ENCODE assay signal across 8 cellular contexts in the genomic region with DNA sequence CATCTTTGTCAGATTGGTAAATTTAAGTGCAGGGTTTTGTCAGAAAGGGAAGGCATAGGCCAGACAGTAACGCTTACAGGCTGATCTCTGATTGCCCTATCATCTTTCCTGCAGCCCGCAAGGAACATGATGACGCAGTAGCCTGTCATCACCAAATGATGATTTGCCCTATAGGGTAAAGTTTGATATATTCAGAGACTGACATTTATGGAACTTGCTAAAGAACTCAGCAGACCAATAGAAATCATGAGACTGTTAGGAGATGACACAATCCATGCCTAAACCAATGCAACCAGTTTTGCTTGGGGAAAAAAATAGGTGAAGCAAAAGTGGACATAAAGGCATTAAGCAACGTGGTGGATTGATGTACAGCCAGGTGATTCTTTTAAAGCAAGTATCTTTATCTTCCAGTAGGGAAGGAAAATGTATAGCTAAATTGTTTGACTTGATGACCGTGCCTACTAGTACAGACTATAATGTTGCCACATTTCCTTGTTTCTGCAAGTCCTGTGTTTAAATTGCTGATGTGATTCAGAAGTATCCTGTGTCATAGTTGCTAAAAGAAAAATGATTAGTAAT. TPM values are rescaled to one million over a fixed set of nuclear protein-coding genes. Genes with fewer than 3 reads are reported as not detected.
DNase-seq lines count a peak whose midpoint lies in the region; ATAC-seq and TF ChIP-seq lines count a peak whose summit lies in the region.

No MANE protein-coding gene starts in this region.

- no peaks in the 10 kb centered on the region for H3K9me3 Mint-ChIP-seq in activated T-cell treated with anti-CD3 and anti-CD28 coated beads, Interleukin-2, amount 50 U/mL, for 24 hours

- H3K27me3 ChIP-seq in SU-DHL-6 (ENCODE audit: low read length): no peaks in the 10 kb centered on the region
- H3K27me3 ChIP-seq in esophagus squamous epithelium: no peaks in the 10 kb centered on the region

- no peak for TF ChIP-seq POLR2A in esophagus squamous epithelium (IDR thresholded peaks at IDR 0.05)

- no peaks in the 10 kb centered on the region for H3K9me2 ChIP-seq in SU-DHL-6 (replicated peaks; ENCODE audit: insufficient read depth, low read length)

- peak overlapping the region; percentile 80 for H3K4me2 ChIP-seq in SU-DHL-6 (ENCODE audit: low read depth, low read length, poor library complexity, severe bottlenecking)

- 24 to 39% methylated on average over 5 of the region's 5 CpGs for WGBS in esophagus squamous epithelium, 2 donors

- H3K27ac ChIP-seq in SU-DHL-6 (ENCODE audit: low read depth, low read length) (no peak overlapping the region), esophagus squamous epithelium (peak overlapping the region; percentile 20 to 65 (median 42))

- intact Hi-C loops in esophagus squamous epithelium (cut with DNase I): no loop called here

- no peak for TF ChIP-seq CTCF in SU-DHL-6 (IDR thresholded peaks at IDR 0.05; ENCODE audit: insufficient read depth, low read length, poor library complexity, severe bottlenecking)
- no peak for TF ChIP-seq CTCF in esophagus squamous epithelium (IDR thresholded peaks at IDR 0.05)

- H3K9me3 ChIP-seq in SU-DHL-6 (ENCODE audit: insufficient read depth, low read length) (no peaks in the 10 kb centered on the region), esophagus squamous epithelium (no peaks in the 10 kb centered on the region)

- no peaks in the 10 kb centered on the region for H3F3A ChIP-seq in SU-DHL-6 (ENCODE audit: insufficient read depth)

- peaks cover 16% of the 10 kb centered on the region; the same call in 1 of the 2 replicates for H4K20me1 ChIP-seq in SU-DHL-6 (ENCODE audit: low read depth, low read length)

- no peaks in the 10 kb centered on the region for H3K36me3 ChIP-seq in SU-DHL-6 (ENCODE audit: low read length)
- no peaks in the 10 kb centered on the region for H3K36me3 ChIP-seq in esophagus squamous epithelium

- no peak overlapping the region for H2AFZ ChIP-seq in SU-DHL-6 (ENCODE audit: low read depth, low read length, severe bottlenecking)

- H3K4me1 ChIP-seq in esophagus squamous epithelium: peaks cover 20 to 75% (median 27%) of the 10 kb centered on the region in 3 donors

- H3K27me3 Mint-ChIP-seq in activated T-cell treated with anti-CD3 and anti-CD28 coated beads, Interleukin-2, amount 50 U/mL, for 24 hours: no peaks in the 10 kb centered on the region

- H3K79me2 ChIP-seq in SU-DHL-6 (ENCODE audit: insufficient read depth, low read length): peaks cover 82% of the 10 kb centered on the region

- ATAC-seq in stimulated activated naive CD8-positive, alpha-beta T cell treated with anti-CD3 and anti-CD28 coated beads, Interleukin-15, Interleukin-2, amounts not matched to agents 100 U/mL and 50 U/mL, for 24 hours: peak; percentile 42
- ATAC-seq in HG03139 (IDR thresholded peaks at IDR 0.05; ENCODE audit: unreplicated experiment): no peak

- H3K27ac Mint-ChIP-seq in activated T-cell treated with anti-CD3 and anti-CD28 coated beads, Interleukin-2, amount 50 U/mL, for 24 hours: peak overlapping the region; percentile 60

- peak overlapping the region; percentile 96 for H3K4me3 Mint-ChIP-seq in activated T-cell treated with anti-CD3 and anti-CD28 coated beads, Interleukin-2, amount 50 U/mL, for 24 hours

- H3K4me3 ChIP-seq in SU-DHL-6 (ENCODE audit: insufficient read depth, low read length, poor library complexity, severe bottlenecking) (peak overlapping the region; percentile 84), esophagus squamous epithelium (peak overlapping the region in 2 of 4 donors; percentile 1 to 67)

- no peak for DNase-seq in activated T-cell treated with anti-CD3 and anti-CD28 coated beads, Interleukin-2, amount 50 U/mL, for 24 hours
- no peak for DNase-seq in activated T-cell treated with anti-CD3 and anti-CD28 coated beads, Interleukin-2, amount 50 U/mL, for 1 hour
- DNase-seq in esophagus squamous epithelium (lab: John Stamatoyannopoulos, UW): no peak
- no peak for DNase-seq in stimulated activated naive CD8-positive, alpha-beta T cell treated with anti-CD3 and anti-CD28 coated beads, Interleukin-15, Interleukin-2, amounts not matched to agents 100 U/mL and 50 U/mL, for 24 hours
- no peak for DNase-seq in amniotic stem cell (lab: John Stamatoyannopoulos, UW)
- DNase-seq in HK-2 (ENCODE audit: unreplicated experiment): no peak

- no peak overlapping the region for H3K9ac ChIP-seq in SU-DHL-6 (ENCODE audit: low read length)

- peaks cover 72% of the 10 kb centered on the region for H3K4me1 Mint-ChIP-seq in activated T-cell treated with anti-CD3 and anti-CD28 coated beads, Interleukin-2, amount 50 U/mL, for 24 hours (ENCODE audit: low read depth)

- peaks cover 62% of the 10 kb centered on the region for H3K36me3 Mint-ChIP-seq in activated T-cell treated with anti-CD3 and anti-CD28 coated beads, Interleukin-2, amount 50 U/mL, for 24 hours (ENCODE audit: low read depth)

RNA-seq across cellular contexts. Expression of gene NUS1, which starts 2.4 kb away (rescaled TPM):
- total RNA-seq in esophagus squamous epithelium: 10 to 100 TPM; 10.4 to 29.3 (median 17.3) TPM
